1 cellular context compared by ENCODE assay signal in genomic region chrX:13834316-13834715, GRCh38.
TF ChIP-seq lines count a peak whose summit lies in the region.

No MANE protein-coding gene starts in this region.

TF ChIP-seq in HEK293, 187 proteins besides CTCF, POLR2A, EP300 and RAD21 (continued from another document):
- TF ChIP-seq BCL6B (tag by site-specific recombination; IDR thresholded peaks at IDR 0.05) (peak; percentile 26; the same call in 1 of the 2 replicates), ZNF140 (tag by site-specific recombination; IDR thresholded peaks at IDR 0.05) (no peak), ZNF157 (tag by site-specific recombination; IDR thresholded peaks at IDR 0.05) (no peak), TCF7L2 (IDR thresholded peaks at IDR 0.05; ENCODE audit: borderline replicate concordance, low read depth, low read length) (0 out of 2 replicates have a peak, but pooled peaks have one; percentile 20), ZNF549 (tag by site-specific recombination; IDR thresholded peaks at IDR 0.05) (no peak), FEZF1 (tag by site-specific recombination; IDR thresholded peaks at IDR 0.05) (peak; percentile 63), ZNF18 (tag by site-specific recombination; IDR thresholded peaks at IDR 0.05) (no peak), ZNF169 (tag by site-specific recombination; IDR thresholded peaks at IDR 0.05) (no peak), ZNF426 (tag by site-specific recombination; IDR thresholded peaks at IDR 0.05) (no peak)
- TF ChIP-seq, protein P1, sequence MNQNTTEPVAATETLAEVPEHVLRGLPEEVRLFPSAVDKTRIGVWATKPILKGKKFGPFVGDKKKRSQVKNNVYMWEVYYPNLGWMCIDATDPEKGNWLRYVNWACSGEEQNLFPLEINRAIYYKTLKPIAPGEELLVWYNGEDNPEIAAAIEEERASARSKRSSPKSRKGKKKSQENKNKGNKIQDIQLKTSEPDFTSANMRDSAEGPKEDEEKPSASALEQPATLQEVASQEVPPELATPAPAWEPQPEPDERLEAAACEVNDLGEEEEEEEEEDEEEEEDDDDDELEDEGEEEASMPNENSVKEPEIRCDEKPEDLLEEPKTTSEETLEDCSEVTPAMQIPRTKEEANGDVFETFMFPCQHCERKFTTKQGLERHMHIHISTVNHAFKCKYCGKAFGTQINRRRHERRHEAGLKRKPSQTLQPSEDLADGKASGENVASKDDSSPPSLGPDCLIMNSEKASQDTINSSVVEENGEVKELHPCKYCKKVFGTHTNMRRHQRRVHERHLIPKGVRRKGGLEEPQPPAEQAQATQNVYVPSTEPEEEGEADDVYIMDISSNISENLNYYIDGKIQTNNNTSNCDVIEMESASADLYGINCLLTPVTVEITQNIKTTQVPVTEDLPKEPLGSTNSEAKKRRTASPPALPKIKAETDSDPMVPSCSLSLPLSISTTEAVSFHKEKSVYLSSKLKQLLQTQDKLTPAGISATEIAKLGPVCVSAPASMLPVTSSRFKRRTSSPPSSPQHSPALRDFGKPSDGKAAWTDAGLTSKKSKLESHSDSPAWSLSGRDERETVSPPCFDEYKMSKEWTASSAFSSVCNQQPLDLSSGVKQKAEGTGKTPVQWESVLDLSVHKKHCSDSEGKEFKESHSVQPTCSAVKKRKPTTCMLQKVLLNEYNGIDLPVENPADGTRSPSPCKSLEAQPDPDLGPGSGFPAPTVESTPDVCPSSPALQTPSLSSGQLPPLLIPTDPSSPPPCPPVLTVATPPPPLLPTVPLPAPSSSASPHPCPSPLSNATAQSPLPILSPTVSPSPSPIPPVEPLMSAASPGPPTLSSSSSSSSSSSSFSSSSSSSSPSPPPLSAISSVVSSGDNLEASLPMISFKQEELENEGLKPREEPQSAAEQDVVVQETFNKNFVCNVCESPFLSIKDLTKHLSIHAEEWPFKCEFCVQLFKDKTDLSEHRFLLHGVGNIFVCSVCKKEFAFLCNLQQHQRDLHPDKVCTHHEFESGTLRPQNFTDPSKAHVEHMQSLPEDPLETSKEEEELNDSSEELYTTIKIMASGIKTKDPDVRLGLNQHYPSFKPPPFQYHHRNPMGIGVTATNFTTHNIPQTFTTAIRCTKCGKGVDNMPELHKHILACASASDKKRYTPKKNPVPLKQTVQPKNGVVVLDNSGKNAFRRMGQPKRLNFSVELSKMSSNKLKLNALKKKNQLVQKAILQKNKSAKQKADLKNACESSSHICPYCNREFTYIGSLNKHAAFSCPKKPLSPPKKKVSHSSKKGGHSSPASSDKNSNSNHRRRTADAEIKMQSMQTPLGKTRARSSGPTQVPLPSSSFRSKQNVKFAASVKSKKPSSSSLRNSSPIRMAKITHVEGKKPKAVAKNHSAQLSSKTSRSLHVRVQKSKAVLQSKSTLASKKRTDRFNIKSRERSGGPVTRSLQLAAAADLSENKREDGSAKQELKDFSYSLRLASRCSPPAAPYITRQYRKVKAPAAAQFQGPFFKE (tag by site-specific recombination; IDR thresholded peaks at IDR 0.05; ENCODE audit: borderline replicate concordance), result no peak
- TF ChIP-seq, protein P2, sequence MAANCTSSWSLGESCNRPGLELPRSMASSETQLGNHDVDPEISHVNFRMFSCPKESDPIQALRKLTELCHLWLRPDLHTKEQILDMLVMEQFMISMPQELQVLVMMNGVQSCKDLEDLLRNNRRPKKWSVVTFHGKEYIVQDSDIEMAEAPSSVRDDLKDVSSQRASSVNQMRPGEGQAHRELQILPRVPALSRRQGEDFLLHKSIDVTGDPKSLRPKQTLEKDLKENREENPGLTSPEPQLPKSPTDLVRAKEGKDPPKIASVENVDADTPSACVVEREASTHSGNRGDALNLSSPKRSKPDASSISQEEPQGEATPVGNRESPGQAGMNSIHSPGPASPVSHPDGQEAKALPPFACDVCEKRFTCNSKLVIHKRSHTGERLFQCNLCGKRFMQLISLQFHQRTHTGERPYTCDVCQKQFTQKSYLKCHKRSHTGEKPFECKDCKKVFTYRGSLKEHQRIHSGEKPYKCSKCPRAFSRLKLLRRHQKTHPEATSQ (tag by site-specific recombination; IDR thresholded peaks at IDR 0.05), result no peak
